ENCODE assay signal across 9 cellular contexts in genomic region chr10:58967551-58968418, GRCh38.
A peak's percentile ranks its signal among the peaks of the same experiment; 100 is the strongest.
DNase-seq lines count a peak whose midpoint lies in the region; ATAC-seq and TF ChIP-seq lines count a peak whose summit lies in the region.
"Had no signal": no experiment of that assay in that cellular context is flagged by ENCODE, and none has a peak within 500 bp of the region (broad histone marks: within the 10 kb centered on the region; RNA-seq: fewer than 3 reads in every experiment).

No MANE protein-coding gene starts in this region.

- H3K4me3 Mint-ChIP-seq in Caco-2 (ENCODE audit: unreplicated experiment) = peak overlapping the region; percentile 20

- H3K4me1 ChIP-seq in Caco-2 = peaks cover 31% of the 10 kb centered on the region

- ATAC-seq in HG02885 (IDR thresholded peaks at IDR 0.05; ENCODE audit: poor library complexity, unreplicated experiment) = peak; percentile 97
- peak; percentile 68; the same call in 2 of the 3 replicates for ATAC-seq in SK-N-SH treated with all-trans-retinoic acid at 6 μM for 48 hours
- peak; percentile 99 for ATAC-seq in left lobe of liver
- ATAC-seq in GM21526 (IDR thresholded peaks at IDR 0.05; ENCODE audit: low FRiP score, unreplicated experiment) = no peak
- no peak for ATAC-seq in HG02588 (IDR thresholded peaks at IDR 0.05; ENCODE audit: unreplicated experiment)

- BruUV-seq in Caco-2 (replicated peaks; lab: Mats Ljungman, UMichigan) = no TSS peak

- peaks cover 47% of the 10 kb centered on the region for H3K4me1 Mint-ChIP-seq in Caco-2 (ENCODE audit: low read depth, unreplicated experiment)

- no peaks in the 10 kb centered on the region for H3K36me3 ChIP-seq in Caco-2 (ENCODE audit: control insufficient read depth, insufficient read depth, low read length)

- POLR2A ChIA-PET in Caco-2 (lab: Charles Lee) = no interaction called here

- TF ChIP-seq CTCF in Caco-2 (IDR thresholded peaks at IDR 0.05; ENCODE audit: insufficient read depth in 1 of 2, low read depth in 1 of 2, low read length in 1 of 2, severe bottlenecking in 1 of 2, unreplicated experiment in 1 of 2) = no peak

- H3K9me3 ChIP-seq in Caco-2 = no peaks in the 10 kb centered on the region

- peak overlapping the region; percentile 14 for H3K27ac Mint-ChIP-seq in Caco-2 (ENCODE audit: unreplicated experiment)

- no peaks in the 10 kb centered on the region for H3K27me3 ChIP-seq in Caco-2 (replicated peaks; ENCODE audit: control insufficient read depth, insufficient read depth, low read length)

- no peaks in the 10 kb centered on the region for H3K36me3 Mint-ChIP-seq in Caco-2 (ENCODE audit: insufficient read depth, unreplicated experiment)

- CTCF ChIA-PET in Caco-2 (lab: Charles Lee) = interaction anchor here (0.6 to 1.7 kb wide), 5 partner anchors 9 to 553 kb away, joined by 3 to 6 read pairs (median 4); no protein-coding TSS in a partner anchor

- intact Hi-C loops in Caco-2 (cut with micrococcal nuclease; ENCODE audit: unreplicated experiment) = loop anchor here (1.0 to 2.0 kb wide), 3 partner anchors 9 to 210 kb away; no protein-coding TSS in a partner anchor

- no peaks in the 10 kb centered on the region for H3K27me3 Mint-ChIP-seq in Caco-2 (ENCODE audit: insufficient read depth, unreplicated experiment)

- DNase-seq in Caco-2 (peak; percentile 89 to 92), left lobe of liver (ENCODE audit: low spot score) (peak; percentile 71), NCI-H526 treated with DMSO at 0.1 percent for 48 hours (lab: John Stamatoyannopoulos, UW) (no peak), 8988T (no peak)

- peaks cover 9% of the 10 kb centered on the region for H3K9me3 Mint-ChIP-seq in Caco-2 (ENCODE audit: unreplicated experiment)

- no peak overlapping the region for H3K4me3 ChIP-seq in Caco-2 (ENCODE audit: low read depth, low read length)
- H3K4me3 ChIP-seq: SK-N-MC had no signal

TF ChIP-seq in SK-N-SH treated with all-trans-retinoic acid at 6 μM for 48 hours, 23 proteins besides CTCF, POLR2A, EP300 and RAD21:
- no peak for TF ChIP-seq ARNTL (CRISPR knock-in tag; IDR thresholded peaks at IDR 0.05; ENCODE audit: borderline replicate concordance, low read depth)
- TF ChIP-seq SNAI2 (CRISPR knock-in tag; IDR thresholded peaks at IDR 0.05) = no peak
- no peak for TF ChIP-seq PPARA (CRISPR knock-in tag; IDR thresholded peaks at IDR 0.05; ENCODE audit: borderline replicate concordance)
- TF ChIP-seq PATZ1 (CRISPR knock-in tag; IDR thresholded peaks at IDR 0.05; ENCODE audit: borderline replicate concordance) = no peak
TF ChIP-seq in SK-N-SH treated with all-trans-retinoic acid at 6 μM for 48 hours: peak in this region for 0.

Comparison
In these comparisons a context has a peak if more than half of its experiments do, and no peak if none do; other contexts are left out.
1. DNase-seq: peak in Caco-2 (2 of 2) and left lobe of liver (single experiment); none in NCI-H526 treated with DMSO at 0.1 percent for 48 hours (single experiment) and 8988T (single experiment).
2. ATAC-seq: peak in HG02885 (single experiment), SK-N-SH treated with all-trans-retinoic acid at 6 μM for 48 hours (single experiment) and left lobe of liver (single experiment); none in GM21526 (single experiment) and HG02588 (single experiment).